In genomic region chr19:5680437-5681368, GRCh38 we compare ENCODE assay signal across 1 cellular context.
TF ChIP-seq lines count a peak whose summit lies in the region.

TSS of gene HSD11B1L (plus strand) at chr19:5681027. CDS start at chr19:5684833, 3,806 bp downstream.
A gene with protein sequence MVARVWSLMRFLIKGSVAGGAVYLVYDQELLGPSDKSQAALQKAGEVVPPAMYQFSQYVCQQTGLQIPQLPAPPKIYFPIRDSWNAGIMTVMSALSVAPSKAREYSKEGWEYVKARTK (minus strand): TSS chr19:5680516. CDS start chr19:5680486, 30 bp downstream.

TF ChIP-seq in K562, 482 proteins besides CTCF, POLR2A, EP300 and RAD21 (continued from another document and continues in another):
- TF ChIP-seq, protein P1, sequence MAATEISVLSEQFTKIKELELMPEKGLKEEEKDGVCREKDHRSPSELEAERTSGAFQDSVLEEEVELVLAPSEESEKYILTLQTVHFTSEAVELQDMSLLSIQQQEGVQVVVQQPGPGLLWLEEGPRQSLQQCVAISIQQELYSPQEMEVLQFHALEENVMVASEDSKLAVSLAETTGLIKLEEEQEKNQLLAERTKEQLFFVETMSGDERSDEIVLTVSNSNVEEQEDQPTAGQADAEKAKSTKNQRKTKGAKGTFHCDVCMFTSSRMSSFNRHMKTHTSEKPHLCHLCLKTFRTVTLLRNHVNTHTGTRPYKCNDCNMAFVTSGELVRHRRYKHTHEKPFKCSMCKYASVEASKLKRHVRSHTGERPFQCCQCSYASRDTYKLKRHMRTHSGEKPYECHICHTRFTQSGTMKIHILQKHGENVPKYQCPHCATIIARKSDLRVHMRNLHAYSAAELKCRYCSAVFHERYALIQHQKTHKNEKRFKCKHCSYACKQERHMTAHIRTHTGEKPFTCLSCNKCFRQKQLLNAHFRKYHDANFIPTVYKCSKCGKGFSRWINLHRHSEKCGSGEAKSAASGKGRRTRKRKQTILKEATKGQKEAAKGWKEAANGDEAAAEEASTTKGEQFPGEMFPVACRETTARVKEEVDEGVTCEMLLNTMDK (IDR thresholded peaks at IDR 0.05; ENCODE audit: borderline replicate concordance, insufficient read depth, low read depth, low read length, poor library complexity, severe bottlenecking): no peak
- TF ChIP-seq SMAD2 (IDR thresholded peaks at IDR 0.05; ENCODE audit: low read depth, low read length) (no peak), ZKSCAN1 (IDR thresholded peaks at IDR 0.05; ENCODE audit: low read depth, low read length) (no peak), RBFOX2 (IDR thresholded peaks at IDR 0.05; ENCODE audit: low read depth, low read length) (peak; percentile 96), GTF2F1 (IDR thresholded peaks at IDR 0.05; ENCODE audit: low read depth, low read length) (0 out of 2 replicates have a peak, but pooled peaks have one; percentile 42), YY1 (IDR thresholded peaks at IDR 0.05; ENCODE audit: borderline replicate concordance in 1 of 3, control insufficient read depth in 1 of 3, extremely low read depth in 1 of 3, insufficient read depth in 3 of 3, insufficient read length in 1 of 3, insufficient replicate concordance in 2 of 3, low read depth in 1 of 3, low read length in 2 of 3) (peak; percentile 26 to 89 (median 84)), SLC30A9 (CRISPR knock-in tag; IDR thresholded peaks at IDR 0.05) (no peak), HIVEP1 (CRISPR knock-in tag; IDR thresholded peaks at IDR 0.05) (0 out of 2 replicates have a peak, but pooled peaks have one; percentile 12), PHB (CRISPR knock-in tag; IDR thresholded peaks at IDR 0.05) (0 out of 2 replicates have a peak, but pooled peaks have one; percentile 29), POLR2G (IDR thresholded peaks at IDR 0.05; ENCODE audit: low read depth, low read length) (peak; percentile 99), ZNF76 (CRISPR knock-in tag; IDR thresholded peaks at IDR 0.05; ENCODE audit: borderline replicate concordance) (peak; percentile 75; the same call in 1 of the 2 replicates), FUS (optimal IDR thresholded peaks at IDR 0.05; ENCODE audit: low read depth, low read length) (no peak), GATAD2A (IDR thresholded peaks at IDR 0.05) (no peak), ZC3H8 (IDR thresholded peaks at IDR 0.05) (no peak), HNRNPUL1 (IDR thresholded peaks at IDR 0.05; ENCODE audit: low read length) (no peak), SIN3B (IDR thresholded peaks at IDR 0.05; ENCODE audit: low read depth) (0 out of 2 replicates have a peak, but pooled peaks have one; percentile 10), ZMIZ1 (IDR thresholded peaks at IDR 0.05; ENCODE audit: low read depth in 2 of 2, low read length in 2 of 2) (0 out of 4 replicates have a peak, but pooled peaks have one; percentile 37 to 52), E2F6 (IDR thresholded peaks at IDR 0.05; ENCODE audit: borderline replicate concordance in 1 of 2, extremely low read depth in 1 of 2, insufficient read depth in 1 of 2, insufficient read length in 1 of 2, low read depth in 1 of 2, low read length in 1 of 2, poor library complexity in 1 of 2, severe bottlenecking in 1 of 2) (peak; percentile 26 to 63), TCF7L2 (IDR thresholded peaks at IDR 0.05; ENCODE audit: low read depth, low read length) (peak; percentile 75), ZNF57 (CRISPR knock-in tag; IDR thresholded peaks at IDR 0.05) (no peak), ZNF263 (CRISPR knock-in tag; IDR thresholded peaks at IDR 0.05; ENCODE audit: borderline replicate concordance) (peak; percentile 7; the same call in 1 of the 2 replicates), ETV1 (tag; conservative IDR thresholded peaks at IDR 0.05; ENCODE audit: low read depth) (peak; percentile 84), ILK (tag; IDR thresholded peaks at IDR 0.05; ENCODE audit: borderline replicate concordance, low read depth) (no peak), MXI1 (IDR thresholded peaks at IDR 0.05; ENCODE audit: low read depth, low read length) (peak; percentile 91), ELF1 (tag; IDR thresholded peaks at IDR 0.05) (peak; percentile 94), BRCA1 (IDR thresholded peaks at IDR 0.05) (no peak), BRCA1 (CRISPR knock-in tag; IDR thresholded peaks at IDR 0.05) (no peak), TSC22D4 (tag; IDR thresholded peaks at IDR 0.05) (no peak), ZNF3 (CRISPR knock-in tag; IDR thresholded peaks at IDR 0.05) (no peak), CBX1 (IDR thresholded peaks at IDR 0.05; ENCODE audit: low read depth) (peak; percentile 46; the same call in 1 of the 2 replicates), TEAD2 (tag; IDR thresholded peaks at IDR 0.05) (no peak), ZNF124 (CRISPR knock-in tag; IDR thresholded peaks at IDR 0.05) (no peak), SOX6 (IDR thresholded peaks at IDR 0.05) (no peak), XRCC5 (IDR thresholded peaks at IDR 0.05; ENCODE audit: low read depth, low read length) (no peak), EP400 (IDR thresholded peaks at IDR 0.05) (peak; percentile 94), LCOR (CRISPR knock-in tag; IDR thresholded peaks at IDR 0.05) (0 out of 2 replicates have a peak, but pooled peaks have one; percentile 53), POU5F1 (IDR thresholded peaks at IDR 0.05; ENCODE audit: borderline replicate concordance, low read depth, low read length, partially characterized antibody) (peak; percentile 59), CBFA2T2 (conservative IDR thresholded peaks at IDR 0.05) (peak; percentile 86), NRF1 (conservative IDR thresholded peaks at IDR 0.05 in 1 of 2, IDR thresholded peaks at IDR 0.05 in 1 of 2) (peak; percentile 86 to 89), HCFC1 (IDR thresholded peaks at IDR 0.05; ENCODE audit: low read depth, low read length) (peak; percentile 99), SMARCE1 (IDR thresholded peaks at IDR 0.05) (no peak), ZNF41 (CRISPR knock-in tag; conservative IDR thresholded peaks at IDR 0.05) (no peak), CSDE1 (IDR thresholded peaks at IDR 0.05) (peak in 1 of 2 experiments; percentile 92; a peak in 1 of 4 replicates), DIDO1 (tag; IDR thresholded peaks at IDR 0.05; ENCODE audit: low read depth) (0 out of 2 replicates have a peak, but pooled peaks have one; percentile 18), ZNF175 (CRISPR knock-in tag; IDR thresholded peaks at IDR 0.05; ENCODE audit: low read depth) (peak; percentile 84), PURB (CRISPR knock-in tag; IDR thresholded peaks at IDR 0.05; ENCODE audit: low read depth) (no peak), PYGO2 (tag; IDR thresholded peaks at IDR 0.05) (no peak), HDAC1 (IDR thresholded peaks at IDR 0.05) (no peak; a peak in 1 of 4 replicates), SRF (CRISPR knock-in tag; IDR thresholded peaks at IDR 0.05) (peak in 1 of 2 experiments; percentile 65; a peak in 1 of 4 replicates), DPF2 (IDR thresholded peaks at IDR 0.05) (0 out of 2 replicates have a peak, but pooled peaks have one; percentile 4), NCOR1 (IDR thresholded peaks at IDR 0.05) (no peak), PRMT5 (CRISPR knock-in tag; IDR thresholded peaks at IDR 0.05) (no peak), MTA1 (IDR thresholded peaks at IDR 0.05; ENCODE audit: borderline replicate concordance) (peak; percentile 96), MIER1 (IDR thresholded peaks at IDR 0.05; ENCODE audit: low read depth) (no peak), HNRNPL (IDR thresholded peaks at IDR 0.05; ENCODE audit: low read depth, low read length) (peak; percentile 70; the same call in 1 of the 2 replicates), ZNF668 (CRISPR knock-in tag; IDR thresholded peaks at IDR 0.05) (no peak), FOXK2 (conservative IDR thresholded peaks at IDR 0.05 in 1 of 2, IDR thresholded peaks at IDR 0.05 in 1 of 2; ENCODE audit: low read depth in 2 of 2) (peak in 1 of 2 experiments; percentile 33; a peak in 2 of 4 replicates), EGR1 (conservative IDR thresholded peaks at IDR 0.05) (peak; percentile 63; the same call in 1 of the 2 replicates), NR2C2 (CRISPR knock-in tag; IDR thresholded peaks at IDR 0.05) (no peak), NR2C2 (tag; IDR thresholded peaks at IDR 0.05) (peak; percentile 95), HDAC2 (IDR thresholded peaks at IDR 0.05) (no peak), CREB3L1 (IDR thresholded peaks at IDR 0.05; ENCODE audit: borderline replicate concordance, low read depth) (peak; percentile 97), FIP1L1 (IDR thresholded peaks at IDR 0.05; ENCODE audit: low read depth, low read length, poor library complexity, severe bottlenecking) (peak; percentile 46)
- TF ChIP-seq, protein P2, sequence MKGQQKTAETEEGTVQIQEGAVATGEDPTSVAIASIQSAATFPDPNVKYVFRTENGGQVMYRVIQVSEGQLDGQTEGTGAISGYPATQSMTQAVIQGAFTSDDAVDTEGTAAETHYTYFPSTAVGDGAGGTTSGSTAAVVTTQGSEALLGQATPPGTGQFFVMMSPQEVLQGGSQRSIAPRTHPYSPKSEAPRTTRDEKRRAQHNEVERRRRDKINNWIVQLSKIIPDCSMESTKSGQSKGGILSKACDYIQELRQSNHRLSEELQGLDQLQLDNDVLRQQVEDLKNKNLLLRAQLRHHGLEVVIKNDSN (CRISPR knock-in tag; IDR thresholded peaks at IDR 0.05): peak; percentile 99
- TF ChIP-seq, protein P3, sequence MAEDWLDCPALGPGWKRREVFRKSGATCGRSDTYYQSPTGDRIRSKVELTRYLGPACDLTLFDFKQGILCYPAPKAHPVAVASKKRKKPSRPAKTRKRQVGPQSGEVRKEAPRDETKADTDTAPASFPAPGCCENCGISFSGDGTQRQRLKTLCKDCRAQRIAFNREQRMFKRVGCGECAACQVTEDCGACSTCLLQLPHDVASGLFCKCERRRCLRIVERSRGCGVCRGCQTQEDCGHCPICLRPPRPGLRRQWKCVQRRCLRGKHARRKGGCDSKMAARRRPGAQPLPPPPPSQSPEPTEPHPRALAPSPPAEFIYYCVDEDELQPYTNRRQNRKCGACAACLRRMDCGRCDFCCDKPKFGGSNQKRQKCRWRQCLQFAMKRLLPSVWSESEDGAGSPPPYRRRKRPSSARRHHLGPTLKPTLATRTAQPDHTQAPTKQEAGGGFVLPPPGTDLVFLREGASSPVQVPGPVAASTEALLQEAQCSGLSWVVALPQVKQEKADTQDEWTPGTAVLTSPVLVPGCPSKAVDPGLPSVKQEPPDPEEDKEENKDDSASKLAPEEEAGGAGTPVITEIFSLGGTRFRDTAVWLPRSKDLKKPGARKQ (CRISPR knock-in tag; IDR thresholded peaks at IDR 0.05): no peak
- TF ChIP-seq, protein P4, sequence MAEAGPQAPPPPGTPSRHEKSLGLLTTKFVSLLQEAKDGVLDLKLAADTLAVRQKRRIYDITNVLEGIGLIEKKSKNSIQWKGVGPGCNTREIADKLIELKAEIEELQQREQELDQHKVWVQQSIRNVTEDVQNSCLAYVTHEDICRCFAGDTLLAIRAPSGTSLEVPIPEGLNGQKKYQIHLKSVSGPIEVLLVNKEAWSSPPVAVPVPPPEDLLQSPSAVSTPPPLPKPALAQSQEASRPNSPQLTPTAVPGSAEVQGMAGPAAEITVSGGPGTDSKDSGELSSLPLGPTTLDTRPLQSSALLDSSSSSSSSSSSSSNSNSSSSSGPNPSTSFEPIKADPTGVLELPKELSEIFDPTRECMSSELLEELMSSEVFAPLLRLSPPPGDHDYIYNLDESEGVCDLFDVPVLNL (CRISPR knock-in tag; IDR thresholded peaks at IDR 0.05; ENCODE audit: low read depth): no peak
